ENCODE assay signal across 14 cellular contexts in genomic region chr6:139920027-139920851, GRCh38.
A peak's percentile ranks its signal among the peaks of the same experiment; 100 is the strongest.
DNase-seq lines count a peak whose midpoint lies in the region; ATAC-seq and TF ChIP-seq lines count a peak whose summit lies in the region.
"Had no signal": no experiment of that assay in that cellular context is flagged by ENCODE, and none has a peak within 500 bp of the region (broad histone marks: within the 10 kb centered on the region; RNA-seq: fewer than 3 reads in every experiment).

No MANE protein-coding gene starts in this region.

- no peak overlapping the region for H3K4ac ChIP-seq in neuronal stem cell (ENCODE audit: low read length)

- H2BK15ac ChIP-seq in neuronal stem cell (ENCODE audit: low read length), result no peak overlapping the region

- H3K18ac ChIP-seq in neuronal stem cell (ENCODE audit: low read length), result peak overlapping the region; percentile 70

- peaks cover 32% of the 10 kb centered on the region for H3K4me1 Mint-ChIP-seq in WTC11
- H3K4me1 Mint-ChIP-seq: activated naive CD4-positive, alpha-beta T cell treated with anti-CD3 and anti-CD28 coated beads, Interleukin-2, amount 10 ng/mL, durations not matched to agents 7 days and 5 days had no signal

- H3K4me2 ChIP-seq in GM23248 (ENCODE audit: unreplicated experiment) (no peak overlapping the region), neuronal stem cell (ENCODE audit: insufficient read depth, low read length, poor library complexity, severe bottlenecking) (no peak overlapping the region)

- no peak overlapping the region for H4K8ac ChIP-seq in neuronal stem cell (ENCODE audit: low read depth, low read length)

- H3K9me3 Mint-ChIP-seq in WTC11, result peaks cover under 1% of the 10 kb centered on the region; the same call in 1 of the 2 replicates
- H3K9me3 Mint-ChIP-seq: activated naive CD4-positive, alpha-beta T cell treated with anti-CD3 and anti-CD28 coated beads, Interleukin-2, amount 10 ng/mL, durations not matched to agents 7 days and 5 days; T-cell had no signal

- H3K79me1 ChIP-seq in neuronal stem cell (ENCODE audit: low read depth, low read length), result no peaks in the 10 kb centered on the region

- H3K4me1 ChIP-seq in GM23248 (ENCODE audit: insufficient read depth), result 0 out of 2 replicates have a peak, but pooled peaks cover 4% of the 10 kb centered on the region
- H3K4me1 ChIP-seq in neuronal stem cell (ENCODE audit: control insufficient read depth in 2 of 2, insufficient read depth in 1 of 2, low read depth in 1 of 2, low read length in 2 of 2), result peaks cover 16 to 25% of the 10 kb centered on the region in 2 donors

- in situ Hi-C loops in GM23248 (cut with MboI), result no loop called here

- H2BK120ac ChIP-seq in neuronal stem cell (ENCODE audit: low read depth, low read length), result no peak overlapping the region

- no peak overlapping the region for H2AK5ac ChIP-seq in neuronal stem cell (ENCODE audit: low read depth, low read length)

- H3K9me3 ChIP-seq in GM23248 (ENCODE audit: low read depth), result no peaks in the 10 kb centered on the region
- H3K9me3 ChIP-seq in neuronal stem cell (replicated peaks in 1 of 2; ENCODE audit: control insufficient read depth in 2 of 2, insufficient read depth in 1 of 2, low read depth in 1 of 2, low read length in 2 of 2), result no peaks in the 10 kb centered on the region

- no peak overlapping the region for H3K14ac ChIP-seq in neuronal stem cell (ENCODE audit: low read length)

- no peak overlapping the region for H2BK12ac ChIP-seq in neuronal stem cell (ENCODE audit: low read length)

- WGBS in GM23248 (ENCODE audit: low coverage in 1 of 2, low lambda C conversion rate in 2 of 2, missing lambda C conversion rate in 2 of 2), 2 experiments, result 52 to 53% methylated on average over 8 of the region's 8 CpGs
- no CpG with 5 or more reads among the region's 8 CpGs for WGBS in neuronal stem cell (ENCODE audit: extremely low coverage in 2 of 2, insufficient read length in 2 of 2, insufficient replicate concordance in 1 of 2), 2 donors

- H3K9ac ChIP-seq in GM23248 (no peak overlapping the region), neuronal stem cell (ENCODE audit: low read depth, low read length, poor library complexity) (no peak overlapping the region)

- H2BK5ac ChIP-seq in neuronal stem cell (ENCODE audit: low read length), result no peak overlapping the region

- H3K36me3 ChIP-seq in GM23248 (ENCODE audit: low read depth) (no peaks in the 10 kb centered on the region), neuronal stem cell (replicated peaks in 1 of 2; ENCODE audit: control insufficient read depth in 2 of 2, insufficient read depth in 2 of 2, low read length in 2 of 2) (no peaks in the 10 kb centered on the region)

- no peak overlapping the region for H3K4me3 Mint-ChIP-seq in WTC11
- H3K4me3 Mint-ChIP-seq: activated naive CD4-positive, alpha-beta T cell treated with anti-CD3 and anti-CD28 coated beads, Interleukin-2, amount 10 ng/mL, durations not matched to agents 7 days and 5 days; T-cell had no signal

- peak overlapping the region; percentile 26; the same call in 1 of the 2 replicates for H2AFZ ChIP-seq in GM23248
- peak overlapping the region; percentile 62 for H2AFZ ChIP-seq in neuronal stem cell (ENCODE audit: low read length)

- CTCF ChIA-PET in WTC11 (lab: Charles Lee), result interaction anchor here (1.2 kb wide), 1 partner anchor 551 kb away, joined by 3 read pairs; no protein-coding TSS in a partner anchor

- TF ChIP-seq CTCF in WTC11 (IDR thresholded peaks at IDR 0.05), result no peak

- H4K91ac ChIP-seq in neuronal stem cell (ENCODE audit: low read depth, low read length, poor library complexity), result no peak overlapping the region

- H3K27me3 ChIP-seq in GM23248 (replicated peaks; ENCODE audit: insufficient read depth) (no peaks in the 10 kb centered on the region), neuronal stem cell (ENCODE audit: control insufficient read depth in 3 of 3, insufficient read depth in 3 of 3, low read depth in 1 of 3, low read length in 3 of 3) (no peaks in the 10 kb centered on the region)

- peaks cover under 1% of the 10 kb centered on the region; the same call in 1 of the 2 replicates for H3K36me3 Mint-ChIP-seq in WTC11
- H3K36me3 Mint-ChIP-seq: activated naive CD4-positive, alpha-beta T cell treated with anti-CD3 and anti-CD28 coated beads, Interleukin-2, amount 10 ng/mL, durations not matched to agents 7 days and 5 days; T-cell had no signal

- H3F3A ChIP-seq in GM23248 (ENCODE audit: insufficient read depth), result no peaks in the 10 kb centered on the region

- DNase-seq in GM23248 (no peak), MV-4-11 (lab: John Stamatoyannopoulos, UW) (peak; percentile 83), WTC11 (ENCODE audit: low spot score) (no peak), neuronal stem cell (ENCODE audit: low spot score) (no peak), HK-2 (ENCODE audit: unreplicated experiment) (no peak)
- DNase-seq in activated CD4-positive, alpha-beta T cell treated with anti-CD3 and anti-CD28 coated beads for 48 hours, result no peak
- DNase-seq: activated CD8-positive, alpha-beta memory T cell treated with anti-CD3 and anti-CD28 coated beads for 24 hours; activated naive CD4-positive, alpha-beta T cell treated with anti-CD3 and anti-CD28 coated beads, Interleukin-2, amount 10 ng/mL, durations not matched to agents 7 days and 5 days; NCI-H524 treated with DMSO at 0.1 percent for 48 hours; nucleus accumbens; stimulated activated naive CD4-positive, alpha-beta T cell; T-cell had no signal

- H4K20me1 ChIP-seq in GM23248 (ENCODE audit: insufficient read depth), result no peaks in the 10 kb centered on the region

- H3K9me2 ChIP-seq in GM23248 (ENCODE audit: insufficient read depth), result no peaks in the 10 kb centered on the region

- no peaks in the 10 kb centered on the region for H3K79me2 ChIP-seq in GM23248 (ENCODE audit: insufficient read depth)

- H3K4me3 ChIP-seq in GM23248 (no peak overlapping the region), neuronal stem cell (ENCODE audit: low read length in 2 of 2) (no peak overlapping the region)

- POLR2A ChIA-PET in WTC11 (lab: Charles Lee), result no interaction called here

- ATAC-seq in WTC11 (peak; percentile 71), GM21717 (IDR thresholded peaks at IDR 0.05; ENCODE audit: unreplicated experiment) (no peak)
- ATAC-seq: HCT116, T-cell had no signal

- H3K27me3 Mint-ChIP-seq in WTC11 (ENCODE audit: low read depth), result no peaks in the 10 kb centered on the region
- H3K27me3 Mint-ChIP-seq: activated naive CD4-positive, alpha-beta T cell treated with anti-CD3 and anti-CD28 coated beads, Interleukin-2, amount 10 ng/mL, durations not matched to agents 7 days and 5 days had no signal

- H3K27ac ChIP-seq in GM23248, result no peak overlapping the region
- peak overlapping the region; percentile 39 for H3K27ac ChIP-seq in neuronal stem cell (replicated peaks; ENCODE audit: low read length)

- 0 out of 2 replicates have a peak overlapping the region, but pooled peaks have one; percentile 0 for H3K27ac Mint-ChIP-seq in WTC11
- H3K27ac Mint-ChIP-seq: activated naive CD4-positive, alpha-beta T cell treated with anti-CD3 and anti-CD28 coated beads, Interleukin-2, amount 10 ng/mL, durations not matched to agents 7 days and 5 days; T-cell had no signal

- no peak overlapping the region for H3K23ac ChIP-seq in neuronal stem cell (ENCODE audit: low read depth, low read length, poor library complexity)

TF ChIP-seq in WTC11, 78 proteins besides CTCF, POLR2A, EP300 and RAD21 (continues in another document):
- no peak for TF ChIP-seq ATF1 (CRISPR knock-in tag; IDR thresholded peaks at IDR 0.05)
- TF ChIP-seq MYBL2 (CRISPR knock-in tag; IDR thresholded peaks at IDR 0.05), result no peak
- TF ChIP-seq AFF4 (CRISPR knock-in tag; IDR thresholded peaks at IDR 0.05; ENCODE audit: borderline replicate concordance), result no peak
- no peak for TF ChIP-seq ZNF263 (CRISPR knock-in tag; IDR thresholded peaks at IDR 0.05; ENCODE audit: low read depth)
- TF ChIP-seq ATF6 (CRISPR knock-in tag; IDR thresholded peaks at IDR 0.05), result no peak
